Comparison of ENCODE assay signal across 1 cellular context in the genomic region with DNA sequence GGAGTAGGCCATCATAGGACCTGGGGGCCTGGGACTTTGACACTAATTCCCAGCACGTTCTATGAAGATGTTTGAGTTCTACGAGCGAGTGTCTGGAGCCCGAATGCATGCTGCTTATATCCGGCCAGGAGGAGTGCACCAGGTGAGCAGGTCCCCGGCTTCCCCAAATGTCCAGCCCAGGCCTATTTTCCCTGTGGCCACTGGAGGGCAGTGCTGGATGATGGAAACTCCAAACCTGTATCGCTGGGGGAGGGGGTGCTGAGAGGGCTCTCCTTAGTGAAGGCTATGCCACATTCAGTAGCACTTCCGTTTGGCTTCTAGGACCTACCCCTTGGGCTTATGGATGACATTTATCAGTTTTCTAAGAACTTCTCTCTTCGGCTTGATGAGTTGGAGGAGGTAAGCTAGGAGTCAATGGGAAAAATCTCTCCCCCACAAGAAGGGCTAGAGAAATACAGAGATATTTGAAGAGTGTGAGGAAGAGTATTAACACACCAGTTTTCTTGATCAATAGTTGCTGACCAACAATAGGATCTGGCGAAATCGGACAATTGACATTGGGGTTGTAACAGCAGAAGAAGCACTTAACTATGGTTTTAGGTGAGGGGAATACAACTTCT.
TF ChIP-seq lines count a peak whose summit lies in the region.

No MANE protein-coding gene starts in this region.

TF ChIP-seq in HEK293, 187 proteins besides CTCF, POLR2A, EP300 and RAD21 (continued from another document):
- TF ChIP-seq, protein P1, sequence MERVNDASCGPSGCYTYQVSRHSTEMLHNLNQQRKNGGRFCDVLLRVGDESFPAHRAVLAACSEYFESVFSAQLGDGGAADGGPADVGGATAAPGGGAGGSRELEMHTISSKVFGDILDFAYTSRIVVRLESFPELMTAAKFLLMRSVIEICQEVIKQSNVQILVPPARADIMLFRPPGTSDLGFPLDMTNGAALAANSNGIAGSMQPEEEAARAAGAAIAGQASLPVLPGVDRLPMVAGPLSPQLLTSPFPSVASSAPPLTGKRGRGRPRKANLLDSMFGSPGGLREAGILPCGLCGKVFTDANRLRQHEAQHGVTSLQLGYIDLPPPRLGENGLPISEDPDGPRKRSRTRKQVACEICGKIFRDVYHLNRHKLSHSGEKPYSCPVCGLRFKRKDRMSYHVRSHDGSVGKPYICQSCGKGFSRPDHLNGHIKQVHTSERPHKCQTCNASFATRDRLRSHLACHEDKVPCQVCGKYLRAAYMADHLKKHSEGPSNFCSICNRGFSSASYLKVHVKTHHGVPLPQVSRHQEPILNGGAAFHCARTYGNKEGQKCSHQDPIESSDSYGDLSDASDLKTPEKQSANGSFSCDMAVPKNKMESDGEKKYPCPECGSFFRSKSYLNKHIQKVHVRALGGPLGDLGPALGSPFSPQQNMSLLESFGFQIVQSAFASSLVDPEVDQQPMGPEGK (tag by site-specific recombination; IDR thresholded peaks at IDR 0.05): peak; percentile 31; the same call in 1 of the 2 replicates
- TF ChIP-seq ZNF391 (tag by site-specific recombination; IDR thresholded peaks at IDR 0.05; ENCODE audit: borderline replicate concordance, low read depth): no peak
- peak; percentile 68; the same call in 1 of the 2 replicates for TF ChIP-seq ZSCAN30 (tag by site-specific recombination; IDR thresholded peaks at IDR 0.05)
- TF ChIP-seq, protein P2, sequence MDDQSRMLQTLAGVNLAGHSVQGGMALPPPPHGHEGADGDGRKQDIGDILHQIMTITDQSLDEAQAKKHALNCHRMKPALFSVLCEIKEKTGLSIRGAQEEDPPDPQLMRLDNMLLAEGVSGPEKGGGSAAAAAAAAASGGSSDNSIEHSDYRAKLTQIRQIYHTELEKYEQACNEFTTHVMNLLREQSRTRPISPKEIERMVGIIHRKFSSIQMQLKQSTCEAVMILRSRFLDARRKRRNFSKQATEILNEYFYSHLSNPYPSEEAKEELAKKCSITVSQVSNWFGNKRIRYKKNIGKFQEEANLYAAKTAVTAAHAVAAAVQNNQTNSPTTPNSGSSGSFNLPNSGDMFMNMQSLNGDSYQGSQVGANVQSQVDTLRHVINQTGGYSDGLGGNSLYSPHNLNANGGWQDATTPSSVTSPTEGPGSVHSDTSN (CRISPR knock-in tag; IDR thresholded peaks at IDR 0.05): no peak
